Comparison of ENCODE assay signal across 8 cellular contexts in genomic region chr17:9241371-9241712, GRCh38.
A peak's percentile ranks its signal among the peaks of the same experiment; 100 is the strongest.
DNase-seq lines count a peak whose midpoint lies in the region; ATAC-seq and TF ChIP-seq lines count a peak whose summit lies in the region.

No MANE protein-coding gene starts in this region.

- no peaks in the 10 kb centered on the region for H3K9me3 Mint-ChIP-seq in CD4-positive, alpha-beta memory T cell

- H3K79me2 ChIP-seq in hepatocyte, result no peaks in the 10 kb centered on the region

- DNase-seq in CD4-positive, alpha-beta memory T cell, result no peak
- DNase-seq in ascending aorta (ENCODE audit: low spot score in 2 of 2), result peak in 1 of 2 donors; percentile 84
- peak; percentile 45 for DNase-seq in hepatocyte (ENCODE audit: low spot score)
- DNase-seq in psoas muscle, result peak in 1 of 2 donors; percentile 38
- DNase-seq in NCI-H446 treated with DMSO at 0.1 percent for 48 hours (lab: John Stamatoyannopoulos, UW), result no peak
- DNase-seq in HuH-7 (ENCODE audit: low spot score), result no peak
- no peak for DNase-seq in NCI-H2196 treated with DMSO at 0.1 percent for 48 hours (lab: John Stamatoyannopoulos, UW; ENCODE audit: unreplicated experiment)

- WGBS in hepatocyte (ENCODE audit: low lambda C conversion rate, missing lambda C conversion rate), result 70% methylated on average over 10 of the region's 10 CpGs
- 17 to 29% (median 21%) methylated on average over 10 of the region's 10 CpGs for WGBS in psoas muscle, 3 donors

- peak overlapping the region in 7 of 8 donors; percentile 36 to 78 (median 51) for H3K4me3 Mint-ChIP-seq in CD4-positive, alpha-beta memory T cell

- no peaks in the 10 kb centered on the region for H3K36me3 ChIP-seq in CD4-positive, alpha-beta memory T cell (ENCODE audit: insufficient read depth, low read length)
- H3K36me3 ChIP-seq in ascending aorta (no peaks in the 10 kb centered on the region), hepatocyte (replicated peaks; ENCODE audit: insufficient read depth, low read depth) (no peaks in the 10 kb centered on the region), psoas muscle (ENCODE audit: insufficient read depth in 1 of 2, low read depth in 1 of 2) (no peaks in the 10 kb centered on the region)

- H2AFZ ChIP-seq in hepatocyte, result no peak overlapping the region

- no peaks in the 10 kb centered on the region for H3K36me3 Mint-ChIP-seq in CD4-positive, alpha-beta memory T cell

- H3K4me1 Mint-ChIP-seq in CD4-positive, alpha-beta memory T cell, result peaks cover 2 to 26% (median 14%) of the 10 kb centered on the region in 4 donors

- intact Hi-C loops in CD4-positive, alpha-beta memory T cell (cut with micrococcal nuclease), result no loop called here
- intact Hi-C loops in ascending aorta (cut with DNase I), result loop anchor here (2.0 to 5.0 kb wide), 3 partner anchors 23 to 119 kb away; no protein-coding TSS in a partner anchor
- intact Hi-C loops in psoas muscle (cut with DNase I), result no loop called here

- no peaks in the 10 kb centered on the region for H3K27me3 Mint-ChIP-seq in CD4-positive, alpha-beta memory T cell

- ATAC-seq in psoas muscle (peak in 3 of 4 donors; percentile 3 to 5 (median 4)), GM18858 (IDR thresholded peaks at IDR 0.05; ENCODE audit: unreplicated experiment) (no peak)

- H3K4me3 ChIP-seq in CD4-positive, alpha-beta memory T cell (ENCODE audit: low read length in 2 of 2), result no peak overlapping the region
- H3K4me3 ChIP-seq in ascending aorta (peak overlapping the region in 1 of 2 donors; percentile 15), hepatocyte (no peak overlapping the region), psoas muscle (no peak overlapping the region)

- no peaks in the 10 kb centered on the region for H3K9me2 ChIP-seq in hepatocyte (replicated peaks; ENCODE audit: insufficient read depth)

- H3K4me1 ChIP-seq in CD4-positive, alpha-beta memory T cell (ENCODE audit: insufficient read depth, low read length), result peaks cover 13% of the 10 kb centered on the region
- H3K4me1 ChIP-seq in ascending aorta (peaks cover 21 to 57% of the 10 kb centered on the region in 2 donors), hepatocyte (ENCODE audit: insufficient read depth) (peaks cover 22% of the 10 kb centered on the region), psoas muscle (peaks cover 17% of the 10 kb centered on the region)

- no peaks in the 10 kb centered on the region for H3K27me3 ChIP-seq in CD4-positive, alpha-beta memory T cell (ENCODE audit: insufficient read depth, low read length)
- H3K27me3 ChIP-seq in ascending aorta (no peaks in the 10 kb centered on the region), hepatocyte (no peaks in the 10 kb centered on the region), psoas muscle (ENCODE audit: insufficient read depth in 3 of 3, low read length in 2 of 3) (no peaks in the 10 kb centered on the region)

- no peaks in the 10 kb centered on the region for H4K20me1 ChIP-seq in hepatocyte (ENCODE audit: insufficient read depth, poor library complexity, severe bottlenecking)

- CTCF ChIA-PET in CD4-positive, alpha-beta memory T cell (lab: Charles Lee; ENCODE audit: partially characterized antibody), result no interaction called here

- H3K27ac Mint-ChIP-seq in CD4-positive, alpha-beta memory T cell, result peak overlapping the region; percentile 9 to 80 (median 69)

- H3K9me3 ChIP-seq in CD4-positive, alpha-beta memory T cell (ENCODE audit: control insufficient read depth in 1 of 2, low read length in 2 of 2), result no peaks in the 10 kb centered on the region
- H3K9me3 ChIP-seq in ascending aorta, result no peaks in the 10 kb centered on the region
- H3K9me3 ChIP-seq in hepatocyte (ENCODE audit: low read depth), result no peaks in the 10 kb centered on the region
- no peaks in the 10 kb centered on the region for H3K9me3 ChIP-seq in psoas muscle

- H3K4me2 ChIP-seq in hepatocyte, result peak overlapping the region; percentile 34

- H3K27ac ChIP-seq in CD4-positive, alpha-beta memory T cell (ENCODE audit: low read depth, low read length), result no peak overlapping the region
- H3K27ac ChIP-seq in ascending aorta (peak overlapping the region; percentile 99 to 100), hepatocyte (peak overlapping the region; percentile 98), psoas muscle (peak overlapping the region; percentile 90)

- POLR2A ChIA-PET in CD4-positive, alpha-beta memory T cell (lab: Charles Lee; ENCODE audit: partially characterized antibody), result no interaction called here

- TF ChIP-seq CTCF in ascending aorta (IDR thresholded peaks at IDR 0.05) (no peak), hepatocyte (IDR thresholded peaks at IDR 0.05; ENCODE audit: poor library complexity) (no peak), psoas muscle (IDR thresholded peaks at IDR 0.05) (no peak)
